In genomic region chr21:42513985-42514882, GRCh38 we compare ENCODE assay signal across 8 cellular contexts.
A peak's percentile ranks its signal among the peaks of the same experiment; 100 is the strongest.
DNase-seq lines count a peak whose midpoint lies in the region; ATAC-seq and TF ChIP-seq lines count a peak whose summit lies in the region.

No MANE protein-coding gene starts in this region.

- no peaks in the 10 kb centered on the region for H3K9me3 Mint-ChIP-seq in T-helper 2 cell treated with Interferon-gamma antibody and Interleukin-4, amounts not matched to agents 5 μg/mL and 100 μg/mL, for 36 hours

- DNase-seq in NCI-H2227 (lab: John Stamatoyannopoulos, UW; ENCODE audit: unreplicated experiment): peak; percentile 33
- no peak for DNase-seq in NCI-H2227 treated with DMSO at 0.1 percent for 48 hours (lab: John Stamatoyannopoulos, UW)
- peak; percentile 66 for DNase-seq in T-helper 2 cell treated with Interferon-gamma antibody and Interleukin-4, amounts not matched to agents 5 μg/mL and 100 μg/mL, for 36 hours (ENCODE audit: low spot score)
- DNase-seq in brain microvascular endothelial cell: no peak
- peak; percentile 62 for DNase-seq in kidney tubule cell (ENCODE audit: low spot score)
- DNase-seq in stimulated activated CD4-positive, alpha-beta T cell treated with anti-CD3 and anti-CD28 coated beads, Interleukin-4, amount 100 ng/mL, for 4 hours: peak; percentile 63 to 71
- no peak for DNase-seq in NCI-H1930 (lab: John Stamatoyannopoulos, UW)

- H3K27ac Mint-ChIP-seq in T-helper 2 cell treated with Interferon-gamma antibody and Interleukin-4, amounts not matched to agents 5 μg/mL and 100 μg/mL, for 36 hours: peak overlapping the region; percentile 64

- H3K36me3 ChIP-seq in brain microvascular endothelial cell (replicated peaks): no peaks in the 10 kb centered on the region

- peak overlapping the region; percentile 84 for H3K4me3 Mint-ChIP-seq in T-helper 2 cell treated with Interferon-gamma antibody and Interleukin-4, amounts not matched to agents 5 μg/mL and 100 μg/mL, for 36 hours

- TF ChIP-seq CTCF in brain microvascular endothelial cell (IDR thresholded peaks at IDR 0.05; ENCODE audit: low read depth, low read length, missing control alignments): no peak

- no peaks in the 10 kb centered on the region for H3K27me3 ChIP-seq in brain microvascular endothelial cell (replicated peaks)

- peaks cover 10% of the 10 kb centered on the region for H3K36me3 Mint-ChIP-seq in T-helper 2 cell treated with Interferon-gamma antibody and Interleukin-4, amounts not matched to agents 5 μg/mL and 100 μg/mL, for 36 hours (ENCODE audit: low read depth)

- no peak overlapping the region for H3K27ac ChIP-seq in brain microvascular endothelial cell

- peak overlapping the region; percentile 58 for H3K4me3 ChIP-seq in brain microvascular endothelial cell (ENCODE audit: low read depth, low read length)

- in situ Hi-C loops in brain microvascular endothelial cell (cut with HindIII; ENCODE audit: low pct_ligation_motif_present, low sequenced_read_pairs): no loop called here

- H3K27me3 Mint-ChIP-seq in T-helper 2 cell treated with Interferon-gamma antibody and Interleukin-4, amounts not matched to agents 5 μg/mL and 100 μg/mL, for 36 hours (ENCODE audit: low read depth): peaks cover 22% of the 10 kb centered on the region

- H3K4me1 Mint-ChIP-seq in T-helper 2 cell treated with Interferon-gamma antibody and Interleukin-4, amounts not matched to agents 5 μg/mL and 100 μg/mL, for 36 hours (ENCODE audit: low read depth): peaks cover 11% of the 10 kb centered on the region

- peak; percentile 41 for ATAC-seq in HG03565 (IDR thresholded peaks at IDR 0.05; ENCODE audit: unreplicated experiment)

Comparison
In these comparisons a context has a peak if more than half of its experiments do, and no peak if none do; other contexts are left out.
1. DNase-seq: peak in NCI-H2227 (single experiment), T-helper 2 cell treated with Interferon-gamma antibody and Interleukin-4, amounts not matched to agents 5 μg/mL and 100 μg/mL, for 36 hours (single experiment), kidney tubule cell (single experiment) and stimulated activated CD4-positive, alpha-beta T cell treated with anti-CD3 and anti-CD28 coated beads, Interleukin-4, amount 100 ng/mL, for 4 hours (2 of 2); none in NCI-H2227 treated with DMSO at 0.1 percent for 48 hours (single experiment), brain microvascular endothelial cell (single experiment) and NCI-H1930 (0 of 2).